In the genomic region with DNA sequence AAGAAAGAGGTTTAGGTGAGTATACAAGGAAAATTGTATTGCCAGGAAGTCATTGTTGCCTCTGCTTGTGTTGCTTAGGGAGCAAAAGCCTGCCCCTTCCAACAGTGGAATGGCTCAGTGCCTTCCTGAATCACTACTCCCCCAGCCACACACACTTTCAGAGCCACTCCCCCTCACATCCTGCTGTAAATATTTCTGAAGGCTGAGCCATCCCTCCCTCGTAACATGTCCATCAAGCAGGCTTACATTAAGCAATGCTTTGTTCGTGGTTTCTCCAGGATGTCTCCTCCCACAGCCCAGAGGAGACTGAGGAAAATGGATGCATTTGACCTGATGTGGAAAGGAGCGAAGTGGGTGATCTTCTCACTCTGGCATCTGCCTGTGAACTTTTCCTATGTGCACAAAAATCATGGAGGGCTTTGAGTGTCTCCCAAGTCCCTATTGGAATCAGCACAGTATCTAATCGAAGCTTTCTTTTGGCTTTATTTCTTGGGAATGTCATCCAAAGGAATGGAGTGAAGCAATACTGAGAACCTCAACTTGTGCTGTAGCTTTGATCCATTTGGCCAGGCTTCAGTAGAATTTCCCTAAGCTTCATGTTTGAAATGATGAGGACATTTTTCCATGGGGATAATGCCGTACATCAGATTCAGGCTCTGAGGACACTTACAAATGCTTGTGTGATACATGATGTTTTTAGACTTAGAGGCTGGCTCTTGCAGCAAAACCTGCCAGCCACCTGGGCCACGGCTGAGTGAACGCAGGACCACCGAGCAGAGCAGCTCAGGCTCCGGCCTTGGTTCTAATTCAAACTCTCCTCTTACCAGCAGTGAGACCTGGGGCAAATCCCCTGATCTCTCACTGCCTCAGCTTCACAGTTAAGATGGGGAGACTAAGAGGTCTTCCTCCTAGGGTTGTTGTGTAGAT, we compare ENCODE assay signal across 9 cellular contexts.
DNase-seq lines count a peak whose midpoint lies in the region; ATAC-seq, FAIRE-seq and TF ChIP-seq lines count a peak whose summit lies in the region.
"Had no signal": no experiment of that assay in that cellular context is flagged by ENCODE, and none has a peak within 500 bp of the region (broad histone marks: within the 10 kb centered on the region; RNA-seq: fewer than 3 reads in every experiment).

No MANE protein-coding gene starts in this region.

- TF ChIP-seq EP300 in sigmoid colon (IDR thresholded peaks at IDR 0.05): no peak

- no peak for ATAC-seq in stimulated activated naive B cell treated with anti-CD40 and anti-IgM and Interleukin-4, amounts not matched to agents 10 μg/mL and 1 μg/mL and 100 μg/mL, for 72 hours (replicated peaks)
- no peak for ATAC-seq in HG03520 (IDR thresholded peaks at IDR 0.05; ENCODE audit: unreplicated experiment)

- WGBS in sigmoid colon, 2 donors: 68 to 78% methylated on average over 9 of the region's 9 CpGs

- FAIRE-seq in GM12892 (lab: Jason Lieb, UNC): peak; percentile 5
- FAIRE-seq: colon had no signal

- no peak overlapping the region for H3K27ac Mint-ChIP-seq in stimulated activated naive B cell treated with anti-CD40 and anti-IgM and Interleukin-4, amounts not matched to agents 10 μg/mL and 1 μg/mL and 100 μg/mL, for 72 hours

- H3K9me3 ChIP-seq in sigmoid colon: no peaks in the 10 kb centered on the region

- H3K4me1 Mint-ChIP-seq in stimulated activated naive B cell treated with anti-CD40 and anti-IgM and Interleukin-4, amounts not matched to agents 10 μg/mL and 1 μg/mL and 100 μg/mL, for 72 hours: no peaks in the 10 kb centered on the region

- no peaks in the 10 kb centered on the region for H3K36me3 Mint-ChIP-seq in stimulated activated naive B cell treated with anti-CD40 and anti-IgM and Interleukin-4, amounts not matched to agents 10 μg/mL and 1 μg/mL and 100 μg/mL, for 72 hours

- no peaks in the 10 kb centered on the region for H3K36me3 ChIP-seq in sigmoid colon

- peak overlapping the region; percentile 9 for H3K4me3 ChIP-seq in fibroblast of the aortic adventitia (ENCODE audit: low read depth, low read length)
- no peak overlapping the region for H3K4me3 ChIP-seq in sigmoid colon

- TF ChIP-seq CTCF in fibroblast of the aortic adventitia (IDR thresholded peaks at IDR 0.05; ENCODE audit: insufficient read depth, low read length) (no peak), sigmoid colon (IDR thresholded peaks at IDR 0.05) (no peak)

- intact Hi-C loops in sigmoid colon (cut with DNase I): no loop called here

- H3K9me3 Mint-ChIP-seq in stimulated activated naive B cell treated with anti-CD40 and anti-IgM and Interleukin-4, amounts not matched to agents 10 μg/mL and 1 μg/mL and 100 μg/mL, for 72 hours: no peaks in the 10 kb centered on the region

- peaks cover 0 to 17% (median 8%) of the 10 kb centered on the region in 4 donors for H3K4me1 ChIP-seq in sigmoid colon

- no peak overlapping the region for H3K4me3 Mint-ChIP-seq in stimulated activated naive B cell treated with anti-CD40 and anti-IgM and Interleukin-4, amounts not matched to agents 10 μg/mL and 1 μg/mL and 100 μg/mL, for 72 hours

- TF ChIP-seq POLR2A in GM12892 (IDR thresholded peaks at IDR 0.05; ENCODE audit: low read depth, low read length) (no peak), sigmoid colon (IDR thresholded peaks at IDR 0.05) (no peak)

- DNase-seq in GM12892 (ENCODE audit: insufficient read length): no peak
- peak; percentile 89 for DNase-seq in RPMI7951 (ENCODE audit: low read depth)
- DNase-seq in fibroblast of the aortic adventitia (ENCODE audit: low read depth): peak; percentile 97
- DNase-seq in sigmoid colon: peak; percentile 80
- no peak for DNase-seq in NCI-H2196 (lab: John Stamatoyannopoulos, UW; ENCODE audit: unreplicated experiment)
- no peak for DNase-seq in stimulated activated naive B cell treated with anti-CD40 and anti-IgM and Interleukin-4, amounts not matched to agents 10 μg/mL and 1 μg/mL and 100 μg/mL, for 72 hours
- no peak for DNase-seq in GOT3 (lab: John Stamatoyannopoulos, UW)

- no peaks in the 10 kb centered on the region for H3K27me3 ChIP-seq in sigmoid colon

- H3K27me3 Mint-ChIP-seq in stimulated activated naive B cell treated with anti-CD40 and anti-IgM and Interleukin-4, amounts not matched to agents 10 μg/mL and 1 μg/mL and 100 μg/mL, for 72 hours: peaks cover 0 to 13% of the 10 kb centered on the region in 2 donors

- H3K27ac ChIP-seq in sigmoid colon: peak overlapping the region in 2 of 4 donors; percentile 36 to 50

Comparison
In these comparisons a context has a peak if more than half of its experiments do, and no peak if none do; other contexts are left out.
1. DNase-seq: peak in RPMI7951 (single experiment), fibroblast of the aortic adventitia (single experiment) and sigmoid colon (single experiment); none in GM12892 (single experiment), NCI-H2196 (single experiment), stimulated activated naive B cell treated with anti-CD40 and anti-IgM and Interleukin-4, amounts not matched to agents 10 μg/mL and 1 μg/mL and 100 μg/mL, for 72 hours (single experiment) and GOT3 (single experiment).